Comparison of ENCODE assay signal across 1 cellular context in the genomic region with DNA sequence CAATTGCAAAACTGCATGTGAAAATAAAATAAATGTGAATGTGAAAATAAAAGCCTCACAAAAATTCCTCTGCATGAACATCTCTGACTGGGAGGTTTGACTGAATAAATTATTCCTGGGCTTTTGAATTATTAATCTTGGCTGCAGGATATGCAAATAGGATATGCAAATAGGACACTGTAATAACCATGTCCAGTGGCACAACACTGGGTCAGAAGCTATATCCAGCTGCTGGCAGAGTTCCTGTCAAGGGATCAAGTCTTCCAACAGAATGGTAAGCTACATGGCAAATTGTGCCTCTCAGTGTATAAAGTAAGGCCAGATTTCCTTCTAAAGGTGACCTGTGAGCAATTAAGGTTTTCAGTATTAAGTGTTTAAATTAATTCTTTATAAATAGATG.
TF ChIP-seq lines count a peak whose summit lies in the region.

A gene with protein sequence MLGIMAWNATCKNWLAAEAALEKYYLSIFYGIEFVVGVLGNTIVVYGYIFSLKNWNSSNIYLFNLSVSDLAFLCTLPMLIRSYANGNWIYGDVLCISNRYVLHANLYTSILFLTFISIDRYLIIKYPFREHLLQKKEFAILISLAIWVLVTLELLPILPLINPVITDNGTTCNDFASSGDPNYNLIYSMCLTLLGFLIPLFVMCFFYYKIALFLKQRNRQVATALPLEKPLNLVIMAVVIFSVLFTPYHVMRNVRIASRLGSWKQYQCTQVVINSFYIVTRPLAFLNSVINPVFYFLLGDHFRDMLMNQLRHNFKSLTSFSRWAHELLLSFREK (plus strand): TSS at position 211 of the 400 bp plus-strand sequence. CDS start 6,250 bp downstream, outside the sequence.

TF ChIP-seq in HCT116, 20 proteins besides CTCF, POLR2A, EP300 and RAD21 (continued from another document):
- TF ChIP-seq, protein P1, sequence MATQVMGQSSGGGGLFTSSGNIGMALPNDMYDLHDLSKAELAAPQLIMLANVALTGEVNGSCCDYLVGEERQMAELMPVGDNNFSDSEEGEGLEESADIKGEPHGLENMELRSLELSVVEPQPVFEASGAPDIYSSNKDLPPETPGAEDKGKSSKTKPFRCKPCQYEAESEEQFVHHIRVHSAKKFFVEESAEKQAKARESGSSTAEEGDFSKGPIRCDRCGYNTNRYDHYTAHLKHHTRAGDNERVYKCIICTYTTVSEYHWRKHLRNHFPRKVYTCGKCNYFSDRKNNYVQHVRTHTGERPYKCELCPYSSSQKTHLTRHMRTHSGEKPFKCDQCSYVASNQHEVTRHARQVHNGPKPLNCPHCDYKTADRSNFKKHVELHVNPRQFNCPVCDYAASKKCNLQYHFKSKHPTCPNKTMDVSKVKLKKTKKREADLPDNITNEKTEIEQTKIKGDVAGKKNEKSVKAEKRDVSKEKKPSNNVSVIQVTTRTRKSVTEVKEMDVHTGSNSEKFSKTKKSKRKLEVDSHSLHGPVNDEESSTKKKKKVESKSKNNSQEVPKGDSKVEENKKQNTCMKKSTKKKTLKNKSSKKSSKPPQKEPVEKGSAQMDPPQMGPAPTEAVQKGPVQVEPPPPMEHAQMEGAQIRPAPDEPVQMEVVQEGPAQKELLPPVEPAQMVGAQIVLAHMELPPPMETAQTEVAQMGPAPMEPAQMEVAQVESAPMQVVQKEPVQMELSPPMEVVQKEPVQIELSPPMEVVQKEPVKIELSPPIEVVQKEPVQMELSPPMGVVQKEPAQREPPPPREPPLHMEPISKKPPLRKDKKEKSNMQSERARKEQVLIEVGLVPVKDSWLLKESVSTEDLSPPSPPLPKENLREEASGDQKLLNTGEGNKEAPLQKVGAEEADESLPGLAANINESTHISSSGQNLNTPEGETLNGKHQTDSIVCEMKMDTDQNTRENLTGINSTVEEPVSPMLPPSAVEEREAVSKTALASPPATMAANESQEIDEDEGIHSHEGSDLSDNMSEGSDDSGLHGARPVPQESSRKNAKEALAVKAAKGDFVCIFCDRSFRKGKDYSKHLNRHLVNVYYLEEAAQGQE (IDR thresholded peaks at IDR 0.05; ENCODE audit: low read depth): no peak
- TF ChIP-seq ZFX (IDR thresholded peaks at IDR 0.05) (no peak), EZH2 (IDR thresholded peaks at IDR 0.05) (no peak), SIN3A (IDR thresholded peaks at IDR 0.05; ENCODE audit: low read depth) (no peak)
- TF ChIP-seq, protein P2, sequence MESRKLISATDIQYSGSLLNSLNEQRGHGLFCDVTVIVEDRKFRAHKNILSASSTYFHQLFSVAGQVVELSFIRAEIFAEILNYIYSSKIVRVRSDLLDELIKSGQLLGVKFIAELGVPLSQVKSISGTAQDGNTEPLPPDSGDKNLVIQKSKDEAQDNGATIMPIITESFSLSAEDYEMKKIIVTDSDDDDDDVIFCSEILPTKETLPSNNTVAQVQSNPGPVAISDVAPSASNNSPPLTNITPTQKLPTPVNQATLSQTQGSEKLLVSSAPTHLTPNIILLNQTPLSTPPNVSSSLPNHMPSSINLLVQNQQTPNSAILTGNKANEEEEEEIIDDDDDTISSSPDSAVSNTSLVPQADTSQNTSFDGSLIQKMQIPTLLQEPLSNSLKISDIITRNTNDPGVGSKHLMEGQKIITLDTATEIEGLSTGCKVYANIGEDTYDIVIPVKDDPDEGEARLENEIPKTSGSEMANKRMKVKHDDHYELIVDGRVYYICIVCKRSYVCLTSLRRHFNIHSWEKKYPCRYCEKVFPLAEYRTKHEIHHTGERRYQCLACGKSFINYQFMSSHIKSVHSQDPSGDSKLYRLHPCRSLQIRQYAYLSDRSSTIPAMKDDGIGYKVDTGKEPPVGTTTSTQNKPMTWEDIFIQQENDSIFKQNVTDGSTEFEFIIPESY (IDR thresholded peaks at IDR 0.05; ENCODE audit: extremely low read depth, insufficient replicate concordance, low read length): no peak
- TF ChIP-seq, protein P3, sequence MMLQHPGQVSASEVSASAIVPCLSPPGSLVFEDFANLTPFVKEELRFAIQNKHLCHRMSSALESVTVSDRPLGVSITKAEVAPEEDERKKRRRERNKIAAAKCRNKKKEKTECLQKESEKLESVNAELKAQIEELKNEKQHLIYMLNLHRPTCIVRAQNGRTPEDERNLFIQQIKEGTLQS (IDR thresholded peaks at IDR 0.05): no peak
